8 cellular contexts compared by ENCODE assay signal in genomic region chr20:64069614-64070243, GRCh38. TPM values are rescaled to one million over a fixed set of nuclear protein-coding genes. Genes with fewer than 3 reads are reported as not detected.
DNase-seq lines count a peak whose midpoint lies in the region; ATAC-seq, FAIRE-seq and TF ChIP-seq lines count a peak whose summit lies in the region.

No MANE protein-coding gene starts in this region.

- peaks cover 4% of the 10 kb centered on the region for H3K36me3 Mint-ChIP-seq in astrocyte (ENCODE audit: low read depth, unreplicated experiment)

- no peaks in the 10 kb centered on the region for H3K27me3 Mint-ChIP-seq in astrocyte (ENCODE audit: low read depth, unreplicated experiment)

- H2AFZ ChIP-seq in GM23248, result no peak overlapping the region
- no peak overlapping the region for H2AFZ ChIP-seq in astrocyte (ENCODE audit: low read depth, low read length)

- no peak overlapping the region for H3K9ac ChIP-seq in GM23248
- no peak overlapping the region for H3K9ac ChIP-seq in astrocyte (ENCODE audit: low read length)

- TF ChIP-seq CTCF in BJ (IDR thresholded peaks at IDR 0.05; ENCODE audit: insufficient read depth, low read depth, low read length) (peak; percentile 83), astrocyte (IDR thresholded peaks at IDR 0.05; ENCODE audit: insufficient read depth, low read depth, low read length) (peak; percentile 46), suprapubic skin (IDR thresholded peaks at IDR 0.05) (peak in 1 of 2 donors; percentile 65)

- in situ Hi-C loops in GM23248 (cut with MboI), result no loop called here

- H3K4me1 Mint-ChIP-seq in astrocyte (ENCODE audit: low read depth, unreplicated experiment), result peaks cover 8% of the 10 kb centered on the region

- no peaks in the 10 kb centered on the region for H3K9me3 Mint-ChIP-seq in astrocyte (ENCODE audit: unreplicated experiment)

- H4K20me1 ChIP-seq in GM23248 (ENCODE audit: insufficient read depth) (no peaks in the 10 kb centered on the region), astrocyte (ENCODE audit: insufficient read depth, low read length) (peaks cover 22% of the 10 kb centered on the region)

- no peak overlapping the region for H3K4me3 Mint-ChIP-seq in astrocyte (ENCODE audit: unreplicated experiment)

- no peak for TF ChIP-seq POLR2A in suprapubic skin (IDR thresholded peaks at IDR 0.05)

- no peak for TF ChIP-seq EP300 in suprapubic skin (IDR thresholded peaks at IDR 0.05)

- POLR2A ChIA-PET in BJ (lab: Charles Lee), result no interaction called here

- H3F3A ChIP-seq in GM23248 (ENCODE audit: insufficient read depth), result no peaks in the 10 kb centered on the region

- H3K27ac Mint-ChIP-seq in astrocyte (ENCODE audit: unreplicated experiment), result no peak overlapping the region

- H3K27ac ChIP-seq in GM23248, result no peak overlapping the region
- no peak overlapping the region for H3K27ac ChIP-seq in astrocyte (ENCODE audit: low read depth, low read length)
- no peak overlapping the region for H3K27ac ChIP-seq in suprapubic skin

- WGBS in GM23248 (ENCODE audit: low coverage in 1 of 2, low lambda C conversion rate in 2 of 2, missing lambda C conversion rate in 2 of 2), 2 experiments, result 56 to 62% methylated on average over 12 to 14 of the region's 14 CpGs
- WGBS in suprapubic skin, result 85% methylated on average over 4 of the region's 14 CpGs

- H3K4me1 ChIP-seq in GM23248 (ENCODE audit: insufficient read depth) (peaks cover 13% of the 10 kb centered on the region), astrocyte (ENCODE audit: insufficient read depth, low read length) (peaks cover 11% of the 10 kb centered on the region), suprapubic skin (peaks cover 24% of the 10 kb centered on the region)

- no peaks in the 10 kb centered on the region for H3K27me3 ChIP-seq in BJ (ENCODE audit: control insufficient read depth, insufficient read depth, low read length)
- H3K27me3 ChIP-seq in GM23248 (replicated peaks; ENCODE audit: insufficient read depth), result no peaks in the 10 kb centered on the region
- no peaks in the 10 kb centered on the region for H3K27me3 ChIP-seq in astrocyte (ENCODE audit: insufficient read depth, low read length)
- H3K27me3 ChIP-seq in suprapubic skin, result no peaks in the 10 kb centered on the region

- no peak for FAIRE-seq in astrocyte (lab: Jason Lieb, UNC)

- H3K9me3 ChIP-seq in GM23248 (ENCODE audit: low read depth), result no peaks in the 10 kb centered on the region
- no peaks in the 10 kb centered on the region for H3K9me3 ChIP-seq in astrocyte (ENCODE audit: insufficient read depth, low read depth, low read length)
- no peaks in the 10 kb centered on the region for H3K9me3 ChIP-seq in suprapubic skin

- H3K36me3 ChIP-seq in BJ (ENCODE audit: control insufficient read depth, insufficient read depth, low read length) (peaks cover 11% of the 10 kb centered on the region), GM23248 (ENCODE audit: low read depth) (no peaks in the 10 kb centered on the region), astrocyte (ENCODE audit: insufficient read depth, low read length) (no peaks in the 10 kb centered on the region), suprapubic skin (peaks cover 31% of the 10 kb centered on the region)

- no peak overlapping the region for H3K4me2 ChIP-seq in GM23248 (ENCODE audit: unreplicated experiment)
- H3K4me2 ChIP-seq in astrocyte (ENCODE audit: low read length), result no peak overlapping the region

- no peak for DNase-seq in BJ (ENCODE audit: low read depth)
- peak; percentile 41 for DNase-seq in GM23248
- DNase-seq in astrocyte (ENCODE audit: low read depth), result no peak
- peak; percentile 82 for DNase-seq in left kidney (ENCODE audit: low read depth, low spot score)
- no peak for DNase-seq in NCI-H1694 treated with DMSO at 0.1 percent for 48 hours (lab: John Stamatoyannopoulos, UW)
- no peak for DNase-seq in suprapubic skin (ENCODE audit: low spot score in 2 of 2)
- DNase-seq in stimulated activated CD4-positive, alpha-beta T cell treated with anti-CD3 and anti-CD28 coated beads, Interleukin-2, amount 100 ng/mL, for 48 hours, result no peak

- no peak for ATAC-seq in GM21447 (IDR thresholded peaks at IDR 0.05; ENCODE audit: unreplicated experiment)

- H3K9me2 ChIP-seq in GM23248 (ENCODE audit: insufficient read depth), result no peaks in the 10 kb centered on the region

- CTCF ChIA-PET in BJ (lab: Yijun Ruan, JAX), result interaction anchor here (0.7 to 3.4 kb wide), 9 partner anchors 10 to 161 kb away, joined by 3 to 31 read pairs (median 4); partner anchors contain the start of genes LKAAEAR1, OPRL1, PRPF6 and RGS19

- H3K79me2 ChIP-seq in GM23248 (ENCODE audit: insufficient read depth) (no peaks in the 10 kb centered on the region), astrocyte (ENCODE audit: insufficient read depth, low read length) (no peaks in the 10 kb centered on the region)

- no peak overlapping the region for H3K4me3 ChIP-seq in BJ (ENCODE audit: low read depth, low read length)
- H3K4me3 ChIP-seq in GM23248, result no peak overlapping the region
- no peak overlapping the region for H3K4me3 ChIP-seq in astrocyte (ENCODE audit: insufficient read depth, low read depth, low read length)
- no peak overlapping the region for H3K4me3 ChIP-seq in suprapubic skin

RNA-seq across cellular contexts. Expression of gene TCEA2, which starts 6.7 kb away (rescaled TPM):
- polyA plus RNA-seq in BJ (2011; rRNA removed), result 17.3 and 34.2 TPM in 2 replicates
- 21.5 and 24.3 TPM in 2 replicates for polyA minus RNA-seq in BJ (2011; rRNA and poly(A)+ RNA removed)
- total RNA-seq in GM23248 (2014; rRNA removed; shearing (Covaris generic)), result 34.3 and 39.2 TPM in 2 replicates
- 67.9 and 70.7 TPM in 2 replicates for polyA plus RNA-seq in GM23248 (2016; fragmentation: Nextera tagmentation; extraction: Ambion mirVana)
- total RNA-seq in astrocyte, result 52.4 and 53.1 TPM in 2 replicates
- 10 to 100 TPM in 3 of 4 donors, 1 to 10 TPM in 1; 8.6 to 27.9 (median 13.2) TPM for total RNA-seq in suprapubic skin

RNA-seq across cellular contexts. Expression of gene RGS19, which starts 9.6 kb away (rescaled TPM):
- polyA plus RNA-seq in BJ (2011; rRNA removed), result 12.1 and 14.5 TPM in 2 replicates
- polyA minus RNA-seq in BJ (2011; rRNA and poly(A)+ RNA removed), result 9.0 and 11.9 TPM in 2 replicates
- total RNA-seq in GM23248 (2014; rRNA removed; shearing (Covaris generic)), result 7.0 and 13.2 TPM in 2 replicates
- polyA plus RNA-seq in GM23248 (2016; fragmentation: Nextera tagmentation; extraction: Ambion mirVana), result 18.7 and 20.9 TPM in 2 replicates
- 15.7 and 18.3 TPM in 2 replicates for total RNA-seq in astrocyte
- 10 to 100 TPM; 14.8 to 18.4 (median 16.2) TPM for total RNA-seq in suprapubic skin

RNA-seq across cellular contexts. Expression of gene OPRL1, which starts 10.2 kb away (rescaled TPM):
- polyA plus RNA-seq in BJ (2011; rRNA removed) (0.66 and 0.97 TPM in 2 replicates), GM23248 (2016; fragmentation: Nextera tagmentation; extraction: Ambion mirVana) (0.35 and 0.53 TPM in 2 replicates)
- polyA minus RNA-seq in BJ (2011; rRNA and poly(A)+ RNA removed), result 0.77 and 1.3 TPM in 2 replicates
- total RNA-seq in GM23248 (2014; rRNA removed; shearing (Covaris generic)), result 0.86 and 1.1 TPM in 2 replicates
- total RNA-seq in astrocyte (2.8 and 3.6 TPM in 2 replicates), suprapubic skin (under 1 TPM; 0.45 to 0.68 (median 0.52) TPM)

RNA-seq across cellular contexts. Expression of gene LKAAEAR1, which starts 14.5 kb away (rescaled TPM):
- polyA plus RNA-seq in BJ (2011; rRNA removed) (not detected in 2 replicates), GM23248 (2016; fragmentation: Nextera tagmentation; extraction: Ambion mirVana) (0.59 TPM in 1 of 2 replicates, not detected in the other)
- not detected in 2 replicates for polyA minus RNA-seq in BJ (2011; rRNA and poly(A)+ RNA removed)
- total RNA-seq in GM23248 (2014; rRNA removed; shearing (Covaris generic)), result 3.7 TPM in 1 of 2 replicates, not detected in the other
- total RNA-seq in astrocyte (0.34 TPM in 1 of 2 replicates, not detected in the other), suprapubic skin (not detected)

RNA-seq across cellular contexts. Expression of gene SOX18, which starts 20.3 kb away (rescaled TPM):
- polyA plus RNA-seq in BJ (2011; rRNA removed) (not detected in 2 replicates), GM23248 (2016; fragmentation: Nextera tagmentation; extraction: Ambion mirVana) (not detected in 2 replicates)
- polyA minus RNA-seq in BJ (2011; rRNA and poly(A)+ RNA removed), result not detected in 2 replicates
- not detected in 2 replicates for total RNA-seq in GM23248 (2014; rRNA removed; shearing (Covaris generic))
- total RNA-seq in astrocyte (0.52 and 0.60 TPM in 2 replicates), suprapubic skin (1 to 10 TPM in 3 of 4 donors, under 1 TPM in 1; 0.79 to 8.7 (median 3.3) TPM)

Comparison
In these comparisons a context has a peak if more than half of its experiments do, and no peak if none do; other contexts are left out.
1. DNase-seq: peak in GM23248 (single experiment) and left kidney (single experiment); none in BJ (single experiment), astrocyte (single experiment), NCI-H1694 treated with DMSO at 0.1 percent for 48 hours (single experiment), suprapubic skin (0 of 2) and stimulated activated CD4-positive, alpha-beta T cell treated with anti-CD3 and anti-CD28 coated beads, Interleukin-2, amount 100 ng/mL, for 48 hours (0 of 2).